ENCODE assay signal across 21 cellular contexts in genomic region chr12:13342971-13343370, GRCh38.
DNase-seq lines count a peak whose midpoint lies in the region; ATAC-seq, FAIRE-seq and TF ChIP-seq lines count a peak whose summit lies in the region.
"Had no signal": no experiment of that assay in that cellular context is flagged by ENCODE, and none has a peak within 500 bp of the region (broad histone marks: within the 10 kb centered on the region; RNA-seq: fewer than 3 reads in every experiment).

No MANE protein-coding gene starts in this region.

- H2AFZ ChIP-seq in astrocyte (ENCODE audit: low read depth, low read length): no peak overlapping the region

- H3K4me3 Mint-ChIP-seq in activated CD4-positive, alpha-beta T cell treated with anti-CD3 and anti-CD28 coated beads, Interleukin-2, amount 10 ng/mL, durations not matched to agents 24 days and 14 days: no peak overlapping the region
- no peak overlapping the region for H3K4me3 Mint-ChIP-seq in astrocyte (ENCODE audit: unreplicated experiment)
- H3K4me3 Mint-ChIP-seq: activated naive CD4-positive, alpha-beta T cell treated with anti-CD3 and anti-CD28 coated beads, Interleukin-2, amount 50 U/mL, for 24 hours; CD8-positive, alpha-beta memory T cell had no signal

- H3K27me3 ChIP-seq in astrocyte (ENCODE audit: insufficient read depth, low read length): no peaks in the 10 kb centered on the region
- H3K27me3 ChIP-seq: gastroesophageal sphincter, pancreas, tibial artery had no signal

- intact Hi-C loops in activated CD4-positive, alpha-beta T cell treated with anti-CD3 and anti-CD28 coated beads, Interleukin-2, amount 10 ng/mL, durations not matched to agents 24 days and 14 days (cut with micrococcal nuclease): no loop called here

- no peak overlapping the region for H3K4me3 ChIP-seq in astrocyte (ENCODE audit: insufficient read depth, low read depth, low read length)
- H3K4me3 ChIP-seq: gastroesophageal sphincter, pancreas, tibial artery had no signal

- peak; percentile 53 for DNase-seq in activated CD4-positive, alpha-beta T cell treated with anti-CD3 and anti-CD28 coated beads for 48 hours
- DNase-seq in activated CD4-positive, alpha-beta T cell treated with anti-CD3 and anti-CD28 coated beads, Interleukin-2, amount 10 ng/mL, durations not matched to agents 24 days and 14 days: no peak
- DNase-seq in astrocyte (ENCODE audit: low read depth) (peak; percentile 42), amniotic stem cell (lab: John Stamatoyannopoulos, UW) (no peak), NCI-H510A (lab: John Stamatoyannopoulos, UW) (no peak), NAMALWA (ENCODE audit: low spot score) (no peak)
- peak; percentile 19 to 22 for DNase-seq in stimulated activated CD4-positive, alpha-beta T cell treated with anti-CD3 and anti-CD28 coated beads, Interleukin-2, amount 100 ng/mL, for 24 hours
- DNase-seq: CD8-positive, alpha-beta memory T cell; central memory CD4-positive, alpha-beta T cell; DND-41; effector memory CD4-positive, alpha-beta T cell; left ventricle myocardium superior; NCI-H1436; NCI-H2227 treated with DMSO at 0.1 percent for 48 hours; pancreas; SIG-M5; tibial artery had no signal

- H4K20me1 ChIP-seq in astrocyte (ENCODE audit: insufficient read depth, low read length): no peaks in the 10 kb centered on the region

- H3K36me3 Mint-ChIP-seq in activated CD4-positive, alpha-beta T cell treated with anti-CD3 and anti-CD28 coated beads, Interleukin-2, amount 10 ng/mL, durations not matched to agents 24 days and 14 days (ENCODE audit: low read depth): no peaks in the 10 kb centered on the region
- no peaks in the 10 kb centered on the region for H3K36me3 Mint-ChIP-seq in astrocyte (ENCODE audit: low read depth, unreplicated experiment)
- H3K36me3 Mint-ChIP-seq: activated naive CD4-positive, alpha-beta T cell treated with anti-CD3 and anti-CD28 coated beads, Interleukin-2, amount 50 U/mL, for 24 hours; CD8-positive, alpha-beta memory T cell had no signal

- H3K27me3 Mint-ChIP-seq in activated CD4-positive, alpha-beta T cell treated with anti-CD3 and anti-CD28 coated beads, Interleukin-2, amount 10 ng/mL, durations not matched to agents 24 days and 14 days: peaks cover 19% of the 10 kb centered on the region
- H3K27me3 Mint-ChIP-seq in astrocyte (ENCODE audit: low read depth, unreplicated experiment): no peaks in the 10 kb centered on the region

- H3K9me3 ChIP-seq in astrocyte (ENCODE audit: insufficient read depth, low read depth, low read length): no peaks in the 10 kb centered on the region
- H3K9me3 ChIP-seq: gastroesophageal sphincter, pancreas, tibial artery had no signal

- TF ChIP-seq CTCF in astrocyte (IDR thresholded peaks at IDR 0.05; ENCODE audit: insufficient read depth, low read depth, low read length): no peak

- H3K9me3 Mint-ChIP-seq in activated CD4-positive, alpha-beta T cell treated with anti-CD3 and anti-CD28 coated beads, Interleukin-2, amount 10 ng/mL, durations not matched to agents 24 days and 14 days: no peaks in the 10 kb centered on the region
- peaks cover 2% of the 10 kb centered on the region for H3K9me3 Mint-ChIP-seq in astrocyte (ENCODE audit: unreplicated experiment)
- H3K9me3 Mint-ChIP-seq: activated naive CD4-positive, alpha-beta T cell treated with anti-CD3 and anti-CD28 coated beads, Interleukin-2, amount 50 U/mL, for 24 hours had no signal

- peaks cover 4% of the 10 kb centered on the region for H3K4me1 Mint-ChIP-seq in activated CD4-positive, alpha-beta T cell treated with anti-CD3 and anti-CD28 coated beads, Interleukin-2, amount 10 ng/mL, durations not matched to agents 24 days and 14 days
- H3K4me1 Mint-ChIP-seq in astrocyte (ENCODE audit: low read depth, unreplicated experiment): peaks cover 25% of the 10 kb centered on the region
- H3K4me1 Mint-ChIP-seq: CD8-positive, alpha-beta memory T cell had no signal

- H3K4me2 ChIP-seq in astrocyte (ENCODE audit: low read length): no peak overlapping the region
- H3K4me2 ChIP-seq: KMS-11 had no signal

- FAIRE-seq in astrocyte (lab: Jason Lieb, UNC): no peak
- FAIRE-seq: pancreas had no signal

- no peaks in the 10 kb centered on the region for H3K79me2 ChIP-seq in astrocyte (ENCODE audit: insufficient read depth, low read length)

- no peak overlapping the region for H3K9ac ChIP-seq in astrocyte (ENCODE audit: low read length)
- H3K9ac ChIP-seq: KMS-11 had no signal

- ATAC-seq in GM19395 (IDR thresholded peaks at IDR 0.05; ENCODE audit: unreplicated experiment): peak; percentile 72
- ATAC-seq: gastroesophageal sphincter, left ventricle myocardium superior, pancreas had no signal

- no peak overlapping the region for H3K27ac ChIP-seq in astrocyte (ENCODE audit: low read depth, low read length)
- H3K27ac ChIP-seq: gastroesophageal sphincter, KMS-11, pancreas, tibial artery had no signal

- H3K4me1 ChIP-seq in astrocyte (ENCODE audit: insufficient read depth, low read length): peaks cover 23% of the 10 kb centered on the region
- H3K4me1 ChIP-seq: gastroesophageal sphincter, pancreas, tibial artery had no signal

- H3K27ac Mint-ChIP-seq in activated CD4-positive, alpha-beta T cell treated with anti-CD3 and anti-CD28 coated beads, Interleukin-2, amount 10 ng/mL, durations not matched to agents 24 days and 14 days: no peak overlapping the region
- peak overlapping the region; percentile 22 for H3K27ac Mint-ChIP-seq in astrocyte (ENCODE audit: unreplicated experiment)
- H3K27ac Mint-ChIP-seq: CD8-positive, alpha-beta memory T cell had no signal

- no peaks in the 10 kb centered on the region for H3K36me3 ChIP-seq in astrocyte (ENCODE audit: insufficient read depth, low read length)
- H3K36me3 ChIP-seq: gastroesophageal sphincter, pancreas, tibial artery had no signal

Comparison
In these comparisons a context has a peak if more than half of its experiments do, and no peak if none do; other contexts are left out.
1. DNase-seq: peak in activated CD4-positive, alpha-beta T cell treated with anti-CD3 and anti-CD28 coated beads for 48 hours (single experiment), astrocyte (single experiment) and stimulated activated CD4-positive, alpha-beta T cell treated with anti-CD3 and anti-CD28 coated beads, Interleukin-2, amount 100 ng/mL, for 24 hours (2 of 2); none in activated CD4-positive, alpha-beta T cell treated with anti-CD3 and anti-CD28 coated beads, Interleukin-2, amount 10 ng/mL, durations not matched to agents 24 days and 14 days (single experiment), amniotic stem cell (single experiment), NCI-H510A (single experiment) and NAMALWA (single experiment).